In the genomic region with DNA sequence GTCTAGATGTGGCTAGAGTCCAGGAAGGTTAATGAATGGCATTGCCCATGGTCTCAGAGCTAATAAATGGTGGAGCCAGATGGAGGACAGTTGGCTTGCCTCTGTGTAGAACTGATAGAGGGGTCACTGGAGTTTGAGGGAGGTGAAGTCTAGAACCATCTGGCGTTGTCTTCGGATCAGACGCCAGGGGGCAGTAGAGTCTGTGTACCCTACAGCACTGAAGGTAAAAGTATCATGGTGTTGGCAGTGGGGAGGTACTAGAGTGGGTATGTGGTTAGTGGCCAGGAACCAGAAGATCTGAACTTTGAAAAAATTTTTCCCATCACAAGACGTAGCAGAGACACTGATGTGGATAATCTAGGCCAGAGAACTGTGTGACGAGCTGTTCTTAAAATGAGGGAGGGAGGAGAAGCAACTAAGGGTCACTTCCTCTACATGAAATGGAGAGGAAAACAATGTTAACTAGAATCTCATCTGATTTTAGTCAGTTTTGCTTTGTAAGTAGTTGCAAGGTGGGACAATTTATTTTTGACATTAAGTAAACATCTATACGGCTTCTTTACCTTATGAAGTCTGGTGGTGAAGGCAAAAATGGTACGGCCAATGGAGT, we compare ENCODE assay signal across 9 cellular contexts.
DNase-seq lines count a peak whose midpoint lies in the region; ATAC-seq and TF ChIP-seq lines count a peak whose summit lies in the region.
"Had no signal": no experiment of that assay in that cellular context is flagged by ENCODE, and none has a peak within 500 bp of the region (broad histone marks: within the 10 kb centered on the region; RNA-seq: fewer than 3 reads in every experiment).

No MANE protein-coding gene starts in this region.

- no peaks in the 10 kb centered on the region for H3K27me3 Mint-ChIP-seq in CD4-positive, alpha-beta T cell
- no peaks in the 10 kb centered on the region for H3K27me3 Mint-ChIP-seq in activated T-helper 17 cell treated with anti-CD3 and anti-CD28 coated beads, Interleukin-2, amount 50 U/mL, for 72 hours

- POLR2A ChIA-PET in CD4-positive, alpha-beta T cell (lab: Charles Lee) = interaction anchor here (2.2 kb wide), 1 partner anchor 323 kb away, joined by 5 read pairs; no protein-coding TSS in a partner anchor

- H3K36me3 ChIP-seq in lower lobe of right lung = no peaks in the 10 kb centered on the region

- H3K27me3 ChIP-seq in CD4-positive, alpha-beta T cell (ENCODE audit: control insufficient read depth, insufficient read depth, low read length) = no peaks in the 10 kb centered on the region
- no peaks in the 10 kb centered on the region for H3K27me3 ChIP-seq in lower lobe of right lung (ENCODE audit: low read depth)

- H3K9me3 Mint-ChIP-seq in CD4-positive, alpha-beta T cell = no peaks in the 10 kb centered on the region
- H3K9me3 Mint-ChIP-seq in activated T-helper 17 cell treated with anti-CD3 and anti-CD28 coated beads, Interleukin-2, amount 50 U/mL, for 72 hours = no peaks in the 10 kb centered on the region

- peaks cover 11% of the 10 kb centered on the region for H3K4me1 ChIP-seq in lower lobe of right lung

- peak; percentile 25 for TF ChIP-seq CTCF in CD4-positive, alpha-beta T cell (IDR thresholded peaks at IDR 0.05)
- TF ChIP-seq CTCF in HFF-Myc (IDR thresholded peaks at IDR 0.05; ENCODE audit: low read depth, low read length, missing control alignments) (peak; percentile 74), lower lobe of right lung (IDR thresholded peaks at IDR 0.05) (peak; percentile 19), omental fat pad (IDR thresholded peaks at IDR 0.05) (no peak)

- H3K36me3 Mint-ChIP-seq in CD4-positive, alpha-beta T cell (ENCODE audit: low read depth) = no peaks in the 10 kb centered on the region
- H3K36me3 Mint-ChIP-seq in activated T-helper 17 cell treated with anti-CD3 and anti-CD28 coated beads, Interleukin-2, amount 50 U/mL, for 72 hours (ENCODE audit: low read depth) = no peaks in the 10 kb centered on the region

- H3K27ac Mint-ChIP-seq in CD4-positive, alpha-beta T cell = peak overlapping the region; percentile 41
- peak overlapping the region; percentile 62 for H3K27ac Mint-ChIP-seq in activated T-helper 17 cell treated with anti-CD3 and anti-CD28 coated beads, Interleukin-2, amount 50 U/mL, for 72 hours

- H3K4me3 Mint-ChIP-seq in CD4-positive, alpha-beta T cell = no peak overlapping the region
- H3K4me3 Mint-ChIP-seq in activated T-helper 17 cell treated with anti-CD3 and anti-CD28 coated beads, Interleukin-2, amount 50 U/mL, for 72 hours = peak overlapping the region; percentile 36

- peak; percentile 22 for ATAC-seq in CD4-positive, alpha-beta T cell (ENCODE audit: poor library complexity)
- peak; percentile 33 for ATAC-seq in activated T-helper 17 cell treated with anti-CD3 and anti-CD28 coated beads, Interleukin-2, amount 50 U/mL, for 72 hours (replicated peaks)
- ATAC-seq in lower lobe of right lung (no peak), HG02642 (IDR thresholded peaks at IDR 0.05; ENCODE audit: poor library complexity, unreplicated experiment) (no peak), omental fat pad (ENCODE audit: low FRiP score) (no peak)

- intact Hi-C loops in CD4-positive, alpha-beta T cell (cut with DNase I, micrococcal nuclease) = no loop called here
- intact Hi-C loops in lower lobe of right lung (cut with DNase I) = no loop called here

- peaks cover 55% of the 10 kb centered on the region for H3K4me1 Mint-ChIP-seq in CD4-positive, alpha-beta T cell (ENCODE audit: low read depth)
- peaks cover 12% of the 10 kb centered on the region for H3K4me1 Mint-ChIP-seq in activated T-helper 17 cell treated with anti-CD3 and anti-CD28 coated beads, Interleukin-2, amount 50 U/mL, for 72 hours

- CTCF ChIA-PET in CD4-positive, alpha-beta T cell (lab: Charles Lee) = interaction anchor here (0.8 to 1.5 kb wide), 3 partner anchors 23 to 45 kb away, joined by 3 to 4 read pairs (median 3); no protein-coding TSS in a partner anchor

- H3K4me3 ChIP-seq in HFF-Myc (replicated peaks; ENCODE audit: low read depth, low read length) (no peak overlapping the region), lower lobe of right lung (no peak overlapping the region)

- peak in 1 of 10 experiments; percentile 11 for DNase-seq in CD4-positive, alpha-beta T cell
- DNase-seq in HFF-Myc (ENCODE audit: extremely low read depth, low read depth) = no peak
- no peak for DNase-seq in lower lobe of right lung
- no peak for DNase-seq in 8988T
- no peak for DNase-seq in omental fat pad (ENCODE audit: low spot score)
- DNase-seq in activated CD8-positive, alpha-beta memory T cell treated with anti-CD3 and anti-CD28 coated beads, Interleukin-2, amount 50 U/mL, for 4 hours = no peak
- DNase-seq: NCI-H2081 had no signal

- no peaks in the 10 kb centered on the region for H3K9me3 ChIP-seq in CD4-positive, alpha-beta T cell (ENCODE audit: control insufficient read depth, low read length)
- H3K9me3 ChIP-seq in lower lobe of right lung = no peaks in the 10 kb centered on the region

- no peak overlapping the region for H3K27ac ChIP-seq in CD4-positive, alpha-beta T cell (ENCODE audit: low read depth, low read length)
- no peak overlapping the region for H3K27ac ChIP-seq in lower lobe of right lung

Comparison
In these comparisons a context has a peak if more than half of its experiments do, and no peak if none do; other contexts are left out.
1. ATAC-seq: peak in CD4-positive, alpha-beta T cell (single experiment) and activated T-helper 17 cell treated with anti-CD3 and anti-CD28 coated beads, Interleukin-2, amount 50 U/mL, for 72 hours (single experiment); none in lower lobe of right lung (0 of 2), HG02642 (single experiment) and omental fat pad (single experiment).
2. CTCF ChIP-seq: peak in CD4-positive, alpha-beta T cell (single experiment), HFF-Myc (single experiment) and lower lobe of right lung (single experiment); none in omental fat pad (0 of 3).